Comparison of ENCODE assay signal across 8 cellular contexts in genomic region chr1:227762231-227762911, GRCh38. TPM values are rescaled to one million over a fixed set of nuclear protein-coding genes. Genes with fewer than 3 reads are reported as not detected.
DNase-seq lines count a peak whose midpoint lies in the region; ATAC-seq, FAIRE-seq and TF ChIP-seq lines count a peak whose summit lies in the region.

No MANE protein-coding gene starts in this region.

- peaks cover 68 to 84% (median 83%) of the 10 kb centered on the region in 3 donors for H3K4me1 Mint-ChIP-seq in T-cell

- H3K9me3 ChIP-seq in heart left ventricle: no peaks in the 10 kb centered on the region

- H3K27me3 ChIP-seq in heart left ventricle: no peaks in the 10 kb centered on the region

- TF ChIP-seq CTCF in heart left ventricle (IDR thresholded peaks at IDR 0.05): peak; percentile 83 to 97 (median 90)

- FAIRE-seq in urothelium cell line (lab: Jason Lieb, UNC): peak; percentile 17

- 5 to 29% (median 17%) methylated on average over 12 to 22 of the region's 22 CpGs for WGBS in heart left ventricle, 4 donors

- peaks cover 0 to 57% (median 43%) of the 10 kb centered on the region in 12 donors for H3K4me1 ChIP-seq in heart left ventricle

- peak overlapping the region in 10 of 12 donors; percentile 22 to 90 (median 67) for H3K27ac ChIP-seq in heart left ventricle

- no peak for TF ChIP-seq POLR2A in heart left ventricle (IDR thresholded peaks at IDR 0.05)

- peak; percentile 86 for ATAC-seq in GM18498 (IDR thresholded peaks at IDR 0.05; ENCODE audit: unreplicated experiment)
- ATAC-seq in HG02884 (IDR thresholded peaks at IDR 0.05; ENCODE audit: unreplicated experiment): peak; percentile 61
- ATAC-seq in T-cell (replicated peaks in 1 of 4): peak; percentile 57 to 69 (median 59)
- peak; percentile 72 to 84 (median 79) for ATAC-seq in heart left ventricle

- no peaks in the 10 kb centered on the region for H3K9me3 Mint-ChIP-seq in T-cell

- DNase-seq in NCI-H1694 (lab: John Stamatoyannopoulos, UW): peak; percentile 83
- DNase-seq in T-cell: peak; percentile 75 to 91 (median 86)
- peak; percentile 62 for DNase-seq in activated naive CD8-positive, alpha-beta T cell treated with anti-CD3 and anti-CD28 coated beads, Interleukin-2, amount 50 U/mL, for 16 hours (ENCODE audit: low read depth, low spot score)
- peak; percentile 89 to 93 (median 92) for DNase-seq in heart left ventricle
- DNase-seq in putamen (ENCODE audit: low spot score): peak; percentile 76
- DNase-seq in urothelium cell line (ENCODE audit: low spot score): peak; percentile 89

- CTCF ChIA-PET in T-cell (lab: Charles Lee): interaction anchor here (0.6 to 1.2 kb wide), 5 partner anchors 21 to 320 kb away, joined by 3 to 8 read pairs (median 5); no protein-coding TSS in a partner anchor

- POLR2A ChIA-PET in T-cell (lab: Charles Lee): no interaction called here

- intact Hi-C loops in heart left ventricle (cut with DNase I): loop anchor here (1.0 to 10.0 kb wide), 10 partner anchors 184 to 322 kb away; partner anchors contain the start of genes WNT9A (in 4 of the 10) and ARF1 (in 2 of the 10)

- H3K4me3 ChIP-seq in heart left ventricle: peak overlapping the region in 3 of 12 donors; percentile 10 to 17 (median 10)

- H3K27ac Mint-ChIP-seq in T-cell: peak overlapping the region; percentile 86 to 90

- no peaks in the 10 kb centered on the region for H3K27me3 Mint-ChIP-seq in T-cell

- peaks cover 0 to 57% (median 43%) of the 10 kb centered on the region in 9 donors for H3K36me3 ChIP-seq in heart left ventricle

- H3K4me3 Mint-ChIP-seq in T-cell: peak overlapping the region in 1 of 3 donors; percentile 71

- peaks cover 35% of the 10 kb centered on the region for H3K36me3 Mint-ChIP-seq in T-cell

RNA-seq across cellular contexts. Expression of gene SNAP47, which starts 27.1 kb away (rescaled TPM):
- 10 to 100 TPM; 20.1 to 35.6 (median 30.7) TPM for total RNA-seq in T-cell
- 100 to 1,000 TPM in 1 of 9 donors, 10 to 100 TPM in 8; 24.7 to 106 (median 37.9) TPM for total RNA-seq in heart left ventricle
- 10 to 100 TPM; 22.1 to 32.5 TPM for polyA plus RNA-seq in heart left ventricle

RNA-seq across cellular contexts. Expression of gene JMJD4, which starts 27.3 kb away (rescaled TPM):
- total RNA-seq in T-cell (10 to 100 TPM; 10.8 to 35.1 (median 33.5) TPM), heart left ventricle (10 to 100 TPM in 7 of 9 donors, 1 to 10 TPM in 2; 7.8 to 14.1 (median 11.5) TPM)
- polyA plus RNA-seq in heart left ventricle: 10 to 100 TPM in 1 of 2 donors, 1 to 10 TPM in 1; 7.9 to 12.6 TPM

RNA-seq across cellular contexts. Expression of gene PRSS38, which starts 53.1 kb away (rescaled TPM):
- total RNA-seq in T-cell: not detected
- total RNA-seq in heart left ventricle: not detected
- polyA plus RNA-seq in heart left ventricle: not detected
